ENCODE assay signal across 13 cellular contexts in the genomic region with DNA sequence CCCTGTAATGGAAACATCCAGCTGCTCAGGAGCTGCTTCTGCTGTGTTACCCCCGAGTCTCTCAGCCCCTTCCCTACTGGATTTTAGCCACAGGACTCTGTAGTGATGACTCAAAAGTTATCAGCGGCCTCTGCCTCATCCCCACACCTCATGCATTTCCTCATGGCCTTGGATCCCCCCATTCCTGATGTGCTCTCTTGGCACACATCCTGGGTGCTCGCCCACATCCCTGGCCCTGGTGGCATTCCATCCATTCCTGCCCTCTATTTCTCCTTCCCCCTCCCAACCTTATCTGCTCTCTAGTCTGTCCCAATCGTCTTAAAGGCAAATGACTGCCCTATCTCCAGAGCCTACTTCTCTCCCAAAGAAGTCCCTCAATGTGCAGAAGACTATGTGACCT. TPM values are rescaled to one million over a fixed set of nuclear protein-coding genes. Genes with fewer than 3 reads are reported as not detected.
DNase-seq lines count a peak whose midpoint lies in the region; ATAC-seq and TF ChIP-seq lines count a peak whose summit lies in the region.
"Had no signal": no experiment of that assay in that cellular context is flagged by ENCODE, and none has a peak within 500 bp of the region (broad histone marks: within the 10 kb centered on the region; RNA-seq: fewer than 3 reads in every experiment).

No MANE protein-coding gene starts in this region.

- TF ChIP-seq CTCF in CD8-positive, alpha-beta T cell (IDR thresholded peaks at IDR 0.05), result no peak
- no peak for TF ChIP-seq CTCF in brain microvascular endothelial cell (IDR thresholded peaks at IDR 0.05; ENCODE audit: low read depth, low read length, missing control alignments)
- no peak for TF ChIP-seq CTCF in tibial nerve (IDR thresholded peaks at IDR 0.05)
- TF ChIP-seq CTCF in ascending aorta (IDR thresholded peaks at IDR 0.05), result no peak

- no peak for DNase-seq in CD8-positive, alpha-beta T cell
- DNase-seq in brain microvascular endothelial cell, result peak; percentile 58
- no peak for DNase-seq in naive thymus-derived CD8-positive, alpha-beta T cell
- no peak for DNase-seq in tibial nerve (ENCODE audit: low spot score in 2 of 2)
- no peak for DNase-seq in ascending aorta (ENCODE audit: low spot score in 2 of 2)
- DNase-seq: activated T-cell treated with anti-CD3 and anti-CD28 coated beads, Interleukin-2, amount 50 U/mL, for 72 hours; DMS79 treated with DMSO at 0.1 percent for 48 hours; left lung; NCI-H345; stimulated activated CD4-positive, alpha-beta T cell treated with anti-CD3 and anti-CD28 coated beads, Interleukin-2, amount 100 ng/mL, for 48 hours had no signal

- WGBS in tibial nerve, 2 donors, result 67 to 71% methylated on average over 4 of the region's 4 CpGs

- H3K4me3 ChIP-seq in CD8-positive, alpha-beta T cell (ENCODE audit: low read depth, low read length), result no peak overlapping the region
- H3K4me3 ChIP-seq in brain microvascular endothelial cell (ENCODE audit: low read depth, low read length) (no peak overlapping the region), tibial nerve (no peak overlapping the region), ascending aorta (no peak overlapping the region)
- H3K4me3 ChIP-seq: left lung had no signal

- no peak for TF ChIP-seq POLR2A in tibial nerve (IDR thresholded peaks at IDR 0.05)

- no peaks in the 10 kb centered on the region for H3K27me3 Mint-ChIP-seq in CD8-positive, alpha-beta T cell (ENCODE audit: low read depth)
- no peaks in the 10 kb centered on the region for H3K27me3 Mint-ChIP-seq in IgD-negative memory B cell
- H3K27me3 Mint-ChIP-seq in naive thymus-derived CD8-positive, alpha-beta T cell, result no peaks in the 10 kb centered on the region

- no peaks in the 10 kb centered on the region for H3K9me3 ChIP-seq in CD8-positive, alpha-beta T cell (ENCODE audit: low read length)
- H3K9me3 ChIP-seq in tibial nerve, result no peaks in the 10 kb centered on the region
- no peaks in the 10 kb centered on the region for H3K9me3 ChIP-seq in ascending aorta
- H3K9me3 ChIP-seq: left lung had no signal

- peaks cover 70% of the 10 kb centered on the region for H3K36me3 ChIP-seq in CD8-positive, alpha-beta T cell (ENCODE audit: insufficient read depth, low read length)
- H3K36me3 ChIP-seq in brain microvascular endothelial cell (replicated peaks) (peaks cover 59% of the 10 kb centered on the region), tibial nerve (peaks cover 7 to 98% (median 14%) of the 10 kb centered on the region in 3 donors), ascending aorta (peaks cover 62 to 71% of the 10 kb centered on the region in 2 donors)

- POLR2A ChIA-PET in CD8-positive, alpha-beta T cell (lab: Charles Lee), result no interaction called here
- POLR2A ChIA-PET in naive thymus-derived CD8-positive, alpha-beta T cell (lab: Charles Lee), result interaction anchor here (0.6 to 1.4 kb wide), 2 partner anchors 24 to 142 kb away, joined by 4 to 6 read pairs; a partner anchor contains a TSS

- no peak for TF ChIP-seq EP300 in tibial nerve (IDR thresholded peaks at IDR 0.05)

- no peaks in the 10 kb centered on the region for H3K9me3 Mint-ChIP-seq in CD8-positive, alpha-beta T cell
- no peaks in the 10 kb centered on the region for H3K9me3 Mint-ChIP-seq in IgD-negative memory B cell
- no peaks in the 10 kb centered on the region for H3K9me3 Mint-ChIP-seq in naive thymus-derived CD8-positive, alpha-beta T cell
- H3K9me3 Mint-ChIP-seq: activated T-cell treated with anti-CD3 and anti-CD28 coated beads, Interleukin-2, amount 50 U/mL, for 72 hours had no signal

- no peaks in the 10 kb centered on the region for H3K27me3 ChIP-seq in CD8-positive, alpha-beta T cell (ENCODE audit: insufficient read depth, low read length)
- H3K27me3 ChIP-seq in brain microvascular endothelial cell (replicated peaks) (no peaks in the 10 kb centered on the region), tibial nerve (no peaks in the 10 kb centered on the region), ascending aorta (no peaks in the 10 kb centered on the region)
- H3K27me3 ChIP-seq: left lung had no signal

- intact Hi-C loops in CD8-positive, alpha-beta T cell (cut with DNase I, micrococcal nuclease), result no loop called here
- intact Hi-C loops in ascending aorta (cut with DNase I), result no loop called here

- H3K27ac ChIP-seq in CD8-positive, alpha-beta T cell (ENCODE audit: low read depth, low read length), result no peak overlapping the region
- H3K27ac ChIP-seq in brain microvascular endothelial cell (peak overlapping the region; percentile 14), tibial nerve (peak overlapping the region in 2 of 4 donors; percentile 51 to 61), ascending aorta (no peak overlapping the region)
- H3K27ac ChIP-seq: left lung had no signal

- H3K4me1 Mint-ChIP-seq in CD8-positive, alpha-beta T cell (ENCODE audit: low read depth), result no peaks in the 10 kb centered on the region
- H3K4me1 Mint-ChIP-seq in IgD-negative memory B cell, result peaks cover 0 to 4% (median 0%) of the 10 kb centered on the region in 3 donors
- H3K4me1 Mint-ChIP-seq in naive thymus-derived CD8-positive, alpha-beta T cell, result peaks cover 0 to 11% (median 2%) of the 10 kb centered on the region in 4 donors

- in situ Hi-C loops in brain microvascular endothelial cell (cut with HindIII; ENCODE audit: low pct_ligation_motif_present, low sequenced_read_pairs), result no loop called here

- CTCF ChIA-PET in CD8-positive, alpha-beta T cell (lab: Charles Lee), result no interaction called here

- peaks cover 87% of the 10 kb centered on the region for H3K36me3 Mint-ChIP-seq in CD8-positive, alpha-beta T cell
- H3K36me3 Mint-ChIP-seq in IgD-negative memory B cell, result peaks cover 4% of the 10 kb centered on the region
- H3K36me3 Mint-ChIP-seq in naive thymus-derived CD8-positive, alpha-beta T cell, result peaks cover 4 to 95% (median 30%) of the 10 kb centered on the region in 3 donors

- no peaks in the 10 kb centered on the region for H3K4me1 ChIP-seq in CD8-positive, alpha-beta T cell (ENCODE audit: insufficient read depth, low read length)
- H3K4me1 ChIP-seq in tibial nerve (no peaks in the 10 kb centered on the region), ascending aorta (peaks cover 0 to 13% of the 10 kb centered on the region in 2 donors)
- H3K4me1 ChIP-seq: left lung had no signal

- H3K27ac Mint-ChIP-seq in CD8-positive, alpha-beta T cell, result peak overlapping the region; percentile 65
- peak overlapping the region in 2 of 3 donors; percentile 53 to 82 for H3K27ac Mint-ChIP-seq in IgD-negative memory B cell
- peak overlapping the region; percentile 21 to 93 (median 60) for H3K27ac Mint-ChIP-seq in naive thymus-derived CD8-positive, alpha-beta T cell
- H3K27ac Mint-ChIP-seq: activated T-cell treated with anti-CD3 and anti-CD28 coated beads, Interleukin-2, amount 50 U/mL, for 72 hours had no signal

- H3K4me3 Mint-ChIP-seq in CD8-positive, alpha-beta T cell, result no peak overlapping the region
- H3K4me3 Mint-ChIP-seq in IgD-negative memory B cell, result no peak overlapping the region
- H3K4me3 Mint-ChIP-seq in naive thymus-derived CD8-positive, alpha-beta T cell, result no peak overlapping the region
- H3K4me3 Mint-ChIP-seq: activated T-cell treated with anti-CD3 and anti-CD28 coated beads, Interleukin-2, amount 50 U/mL, for 72 hours had no signal

- no peak for ATAC-seq in CD8-positive, alpha-beta T cell
- ATAC-seq in naive thymus-derived CD8-positive, alpha-beta T cell, result no peak
- ATAC-seq in GM21515 (IDR thresholded peaks at IDR 0.05; ENCODE audit: unreplicated experiment), result no peak
- no peak for ATAC-seq in HG03460 (IDR thresholded peaks at IDR 0.05; ENCODE audit: unreplicated experiment)
- ATAC-seq: activated T-cell treated with anti-CD3 and anti-CD28 coated beads, Interleukin-2, amount 50 U/mL, for 72 hours; left lung had no signal

RNA-seq across cellular contexts. Expression of a gene that starts 24.6 kb away (rescaled TPM):
- total RNA-seq in CD8-positive, alpha-beta T cell, result 100 to 1,000 TPM; 169 to 176 TPM
- 38.4 TPM for polyA plus RNA-seq in IgD-negative memory B cell
- 100 to 1,000 TPM; 228 to 256 TPM for total RNA-seq in naive thymus-derived CD8-positive, alpha-beta T cell
- 10 to 100 TPM; 10.9 to 18.2 (median 15.2) TPM for polyA plus RNA-seq in naive thymus-derived CD8-positive, alpha-beta T cell
- 10 to 100 TPM; 44.6 to 57.5 (median 54.4) TPM for total RNA-seq in tibial nerve
- 16.0 TPM for total RNA-seq in ascending aorta

RNA-seq across cellular contexts. Expression of a gene that starts 31.7 kb away (rescaled TPM):
- 100 to 1,000 TPM; 113 to 119 TPM for total RNA-seq in CD8-positive, alpha-beta T cell
- polyA plus RNA-seq in IgD-negative memory B cell, result 79.2 TPM
- total RNA-seq in naive thymus-derived CD8-positive, alpha-beta T cell, result 100 to 1,000 TPM; 128 to 138 TPM
- polyA plus RNA-seq in naive thymus-derived CD8-positive, alpha-beta T cell, result 10 to 100 TPM; 23.5 to 59.1 (median 42.3) TPM
- total RNA-seq in tibial nerve, result 10 to 100 TPM; 22.9 to 73.5 (median 38.8) TPM
- 21.9 TPM for total RNA-seq in ascending aorta
